Comparison of ENCODE assay signal across 1 cellular context in genomic region chr2:84969511-84970265, GRCh38.
TF ChIP-seq lines count a peak whose summit lies in the region.

No MANE protein-coding gene starts in this region.

TF ChIP-seq in K562, 482 proteins besides CTCF, POLR2A, EP300 and RAD21 (continued from another document and continues in another):
- TF ChIP-seq BCOR (IDR thresholded peaks at IDR 0.05) (peak; percentile 95), SMARCA5 (IDR thresholded peaks at IDR 0.05) (peak; percentile 88; the same call in 1 of the 2 replicates), HDAC2 (IDR thresholded peaks at IDR 0.05) (peak; percentile 45; the same call in 1 of the 2 replicates), RNF219 (CRISPR knock-in tag; IDR thresholded peaks at IDR 0.05) (no peak), MAX (CRISPR knock-in tag; IDR thresholded peaks at IDR 0.05) (0 out of 2 replicates have a peak, but pooled peaks have one; percentile 25), HDAC3 (IDR thresholded peaks at IDR 0.05; ENCODE audit: borderline replicate concordance, partially characterized antibody) (no peak), NKRF (IDR thresholded peaks at IDR 0.05; ENCODE audit: borderline replicate concordance) (no peak), FOXJ3 (CRISPR knock-in tag; IDR thresholded peaks at IDR 0.05) (no peak), SRF (CRISPR knock-in tag; IDR thresholded peaks at IDR 0.05) (no peak), PREB (CRISPR knock-in tag; IDR thresholded peaks at IDR 0.05) (no peak), TSHZ1 (CRISPR knock-in tag; IDR thresholded peaks at IDR 0.05) (no peak), PPARD (CRISPR knock-in tag; IDR thresholded peaks at IDR 0.05) (no peak), HOXB6 (CRISPR knock-in tag; IDR thresholded peaks at IDR 0.05; ENCODE audit: borderline replicate concordance) (no peak), CREBBP (IDR thresholded peaks at IDR 0.05; ENCODE audit: low read depth, low read length) (no peak), ZNF518B (CRISPR knock-in tag; IDR thresholded peaks at IDR 0.05) (0 out of 2 replicates have a peak, but pooled peaks have one; percentile 25), ZFP36 (IDR thresholded peaks at IDR 0.05; ENCODE audit: low read depth, low read length, partially characterized antibody) (peak; percentile 82), ZNF134 (CRISPR knock-in tag; conservative IDR thresholded peaks at IDR 0.05) (no peak), ATF4 (CRISPR knock-in tag; IDR thresholded peaks at IDR 0.05) (no peak), NR3C1 (CRISPR knock-in tag; IDR thresholded peaks at IDR 0.05) (no peak), MED1 (CRISPR knock-in tag; IDR thresholded peaks at IDR 0.05; ENCODE audit: borderline replicate concordance) (no peak), BCL6 (CRISPR knock-in tag; IDR thresholded peaks at IDR 0.05) (no peak), NFE2 (IDR thresholded peaks at IDR 0.05; ENCODE audit: low read depth) (no peak), ASH1L (IDR thresholded peaks at IDR 0.05; ENCODE audit: borderline replicate concordance, low read depth, partially characterized antibody) (no peak), TAL1 (IDR thresholded peaks at IDR 0.05) (no peak), ZBTB40 (IDR thresholded peaks at IDR 0.05) (peak; percentile 49; the same call in 1 of the 2 replicates), ZBTB40 (CRISPR knock-in tag; IDR thresholded peaks at IDR 0.05) (no peak), ZNF449 (CRISPR knock-in tag; IDR thresholded peaks at IDR 0.05) (0 out of 2 replicates have a peak, but pooled peaks have one; percentile 19), MAZ (CRISPR knock-in tag; conservative IDR thresholded peaks at IDR 0.05 in 1 of 2, IDR thresholded peaks at IDR 0.05 in 1 of 2) (no peak), DPF2 (IDR thresholded peaks at IDR 0.05) (peak; percentile 24; the same call in 1 of the 2 replicates)
